In genomic region chrX:19883878-19884277, GRCh38 we compare ENCODE assay signal across 1 cellular context.
TF ChIP-seq lines count a peak whose summit lies in the region.

No MANE protein-coding gene starts in this region.

TF ChIP-seq in GM12878, 131 proteins besides CTCF, POLR2A, EP300 and RAD21 (continued from another document):
- TF ChIP-seq PBX3 (IDR thresholded peaks at IDR 0.05; ENCODE audit: insufficient replicate concordance, low read depth, low read length) (no peak), STAT3 (IDR thresholded peaks at IDR 0.05; ENCODE audit: low read depth, low read length) (no peak), NFXL1 (IDR thresholded peaks at IDR 0.05; ENCODE audit: borderline replicate concordance) (no peak), JUND (IDR thresholded peaks at IDR 0.05; ENCODE audit: low read depth, low read length) (no peak), BHLHE40 (IDR thresholded peaks at IDR 0.05; ENCODE audit: borderline replicate concordance in 1 of 2, low read depth in 2 of 2, low read length in 1 of 2) (no peak; a peak in 1 of 4 replicates), YY1 (IDR thresholded peaks at IDR 0.05; ENCODE audit: low read depth, low read length) (no peak), ZNF384 (IDR thresholded peaks at IDR 0.05; ENCODE audit: borderline replicate concordance, low read depth, low read length) (no peak), MYB (IDR thresholded peaks at IDR 0.05; ENCODE audit: borderline replicate concordance, low read depth, low read length) (no peak), SREBF2 (IDR thresholded peaks at IDR 0.05; ENCODE audit: low read length) (no peak), RUNX3 (IDR thresholded peaks at IDR 0.05; ENCODE audit: low read length) (peak; percentile 67), HCFC1 (IDR thresholded peaks at IDR 0.05; ENCODE audit: low read length) (no peak), CHD1 (IDR thresholded peaks at IDR 0.05; ENCODE audit: low read depth, low read length) (no peak), NFIC (IDR thresholded peaks at IDR 0.05; ENCODE audit: low read depth, low read length) (no peak), ASH2L (IDR thresholded peaks at IDR 0.05; ENCODE audit: borderline replicate concordance, low read depth) (no peak), RFX5 (IDR thresholded peaks at IDR 0.05; ENCODE audit: low read depth, low read length) (no peak), HDGF (IDR thresholded peaks at IDR 0.05) (no peak), KLF5 (IDR thresholded peaks at IDR 0.05; ENCODE audit: partially characterized antibody) (no peak), TCF12 (IDR thresholded peaks at IDR 0.05; ENCODE audit: low read depth, low read length) (peak; percentile 36; the same call in 1 of the 2 replicates), MTA2 (IDR thresholded peaks at IDR 0.05; ENCODE audit: low read depth) (peak; percentile 26; the same call in 1 of the 2 replicates), PAX5 (IDR thresholded peaks at IDR 0.05; ENCODE audit: borderline replicate concordance, low read depth, low read length) (no peak), HDAC6 (IDR thresholded peaks at IDR 0.05; ENCODE audit: unreplicated experiment) (no peak), CHD2 (IDR thresholded peaks at IDR 0.05; ENCODE audit: borderline replicate concordance, low read depth, low read length) (no peak), BRCA1 (IDR thresholded peaks at IDR 0.05; ENCODE audit: low read depth, low read length) (no peak), NR2F1 (conservative IDR thresholded peaks at IDR 0.05) (no peak), NRF1 (conservative IDR thresholded peaks at IDR 0.05; ENCODE audit: low read depth, low read length) (no peak), DPF2 (IDR thresholded peaks at IDR 0.05) (peak; percentile 20; the same call in 1 of the 2 replicates), FOS (IDR thresholded peaks at IDR 0.05; ENCODE audit: borderline replicate concordance, extremely low read depth, insufficient read length) (no peak), KDM1A (IDR thresholded peaks at IDR 0.05; ENCODE audit: borderline replicate concordance) (no peak), RAD51 (IDR thresholded peaks at IDR 0.05) (0 out of 2 replicates have a peak, but pooled peaks have one; percentile 38), CBX5 (IDR thresholded peaks at IDR 0.05; ENCODE audit: low read depth) (no peak), BCL11A (IDR thresholded peaks at IDR 0.05; ENCODE audit: low read depth, low read length) (no peak), NKRF (conservative IDR thresholded peaks at IDR 0.05) (no peak), SP1 (IDR thresholded peaks at IDR 0.05; ENCODE audit: low read depth, low read length) (no peak), MXI1 (IDR thresholded peaks at IDR 0.05; ENCODE audit: low read depth, low read length) (no peak), HSF1 (IDR thresholded peaks at IDR 0.05; ENCODE audit: low read depth, low read length) (no peak), MEF2A (IDR thresholded peaks at IDR 0.05; ENCODE audit: insufficient read depth, low read depth, low read length) (no peak), ZNF24 (IDR thresholded peaks at IDR 0.05) (no peak), KAT2A (conservative IDR thresholded peaks at IDR 0.05; ENCODE audit: control insufficient read depth, low read depth, low read length) (no peak), ATF2 (IDR thresholded peaks at IDR 0.05; ENCODE audit: low read length) (no peak)
- TF ChIP-seq, protein P1, sequence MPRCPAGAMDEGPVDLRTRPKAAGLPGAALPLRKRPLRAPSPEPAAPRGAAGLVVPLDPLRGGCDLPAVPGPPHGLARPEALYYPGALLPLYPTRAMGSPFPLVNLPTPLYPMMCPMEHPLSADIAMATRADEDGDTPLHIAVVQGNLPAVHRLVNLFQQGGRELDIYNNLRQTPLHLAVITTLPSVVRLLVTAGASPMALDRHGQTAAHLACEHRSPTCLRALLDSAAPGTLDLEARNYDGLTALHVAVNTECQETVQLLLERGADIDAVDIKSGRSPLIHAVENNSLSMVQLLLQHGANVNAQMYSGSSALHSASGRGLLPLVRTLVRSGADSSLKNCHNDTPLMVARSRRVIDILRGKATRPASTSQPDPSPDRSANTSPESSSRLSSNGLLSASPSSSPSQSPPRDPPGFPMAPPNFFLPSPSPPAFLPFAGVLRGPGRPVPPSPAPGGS (IDR thresholded peaks at IDR 0.05; ENCODE audit: borderline replicate concordance, insufficient read depth, low read depth, low read length, poor library complexity, severe bottlenecking), result no peak
